In the genomic region with DNA sequence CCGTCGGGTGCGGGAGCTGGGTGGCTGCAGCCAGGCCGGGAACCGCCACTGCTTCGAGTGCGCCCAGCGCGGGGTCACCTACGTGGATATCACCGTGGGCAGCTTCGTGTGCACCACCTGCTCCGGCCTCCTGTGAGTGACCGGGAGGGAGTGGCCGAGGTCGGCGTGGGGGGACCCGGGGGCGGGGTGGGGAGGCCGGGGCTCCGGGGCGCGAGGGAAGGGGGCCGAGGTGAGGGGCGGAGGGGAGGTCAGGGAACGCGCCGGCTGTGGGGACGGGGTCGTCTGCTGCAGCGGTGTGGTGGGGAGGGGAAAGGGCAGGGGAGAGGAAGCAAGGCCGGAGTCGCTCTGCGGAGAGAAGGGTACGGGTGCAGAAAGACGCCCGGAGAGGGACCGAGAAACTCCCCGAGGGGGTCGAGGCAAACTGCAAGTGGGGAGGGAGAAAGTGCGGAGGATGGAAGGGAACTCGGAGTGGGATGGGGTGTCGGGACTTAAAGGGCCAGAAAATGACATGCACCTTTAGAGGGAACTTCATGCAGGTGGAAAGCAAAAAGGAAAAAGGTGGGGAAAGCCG, we compare ENCODE assay signal across 8 cellular contexts. TPM values are rescaled to one million over a fixed set of nuclear protein-coding genes. Genes with fewer than 3 reads are reported as not detected.
DNase-seq lines count a peak whose midpoint lies in the region; TF ChIP-seq lines count a peak whose summit lies in the region.

No MANE protein-coding gene starts in this region.

- intact Hi-C loops in A673 (cut with micrococcal nuclease; ENCODE audit: unreplicated experiment) (loop anchor here (2.0 kb wide), 1 partner anchor 61 kb away; the partner anchor contains the start of gene TSC22D4), MCF 10A (cut with micrococcal nuclease) (no loop called here)

- no peaks in the 10 kb centered on the region for H3K36me3 ChIP-seq in A673 (ENCODE audit: insufficient read depth, low read length, poor library complexity, severe bottlenecking)
- no peaks in the 10 kb centered on the region for H3K36me3 ChIP-seq in HUES48 (ENCODE audit: control insufficient read depth, insufficient read depth, low read length)

- peaks cover 34% of the 10 kb centered on the region for H3K4me1 Mint-ChIP-seq in MCF 10A (ENCODE audit: insufficient read depth, unreplicated experiment)

- H3K4me3 ChIP-seq in A673 (ENCODE audit: low read depth, low read length, poor library complexity, severe bottlenecking) (peak overlapping the region; percentile 59), HUES48 (ENCODE audit: low read depth, low read length) (peak overlapping the region; percentile 79), mononuclear cell (ENCODE audit: low read length) (peak overlapping the region; percentile 57)

- POLR2A ChIA-PET in A673 (lab: Charles Lee; ENCODE audit: low non-redundant PET) (no interaction called here), MCF 10A (lab: Yijun Ruan, JAX) (interaction anchor here (0.5 to 2.6 kb wide), 18 partner anchors 10 to 555 kb away, joined by 3 to 20 read pairs (median 5); partner anchors contain the start of genes FBXO24, LRCH4, POP7 and TSC22D4)

- H3K27ac ChIP-seq in A673 (ENCODE audit: low read depth, low read length, poor library complexity, severe bottlenecking) (peak overlapping the region; percentile 43), HUES48 (ENCODE audit: low read depth, low read length) (peak overlapping the region; percentile 47)

- H3K4me1 ChIP-seq in A673 (ENCODE audit: insufficient read depth, low read length, poor library complexity, severe bottlenecking) (peaks cover 3% of the 10 kb centered on the region), HUES48 (ENCODE audit: control insufficient read depth, insufficient read depth, low read length) (peaks cover 36% of the 10 kb centered on the region), mononuclear cell (ENCODE audit: insufficient read depth, low read length) (peaks cover 33% of the 10 kb centered on the region)

- H3K27ac Mint-ChIP-seq in MCF 10A (ENCODE audit: low read depth, unreplicated experiment), result peak overlapping the region; percentile 36

- no peaks in the 10 kb centered on the region for H3K27me3 Mint-ChIP-seq in MCF 10A (ENCODE audit: insufficient read depth, unreplicated experiment)

- no peak for TF ChIP-seq CTCF in A673 (conservative IDR thresholded peaks at IDR 0.05; ENCODE audit: low read depth, low read length)
- TF ChIP-seq CTCF in MCF 10A (IDR thresholded peaks at IDR 0.05; ENCODE audit: unreplicated experiment), result no peak

- H3K36me3 Mint-ChIP-seq in MCF 10A (ENCODE audit: insufficient read depth, unreplicated experiment), result no peaks in the 10 kb centered on the region

- BruUV-seq in A673 (replicated peaks; lab: Mats Ljungman, UMichigan) (no TSS peak), MCF 10A (replicated peaks; lab: Mats Ljungman, UMichigan) (no TSS peak)

- H3K9me3 Mint-ChIP-seq in MCF 10A (ENCODE audit: unreplicated experiment), result no peaks in the 10 kb centered on the region

- no peak for DNase-seq in A673 (ENCODE audit: low spot score)
- DNase-seq in MCF 10A (ENCODE audit: unreplicated experiment), result no peak
- no peak for DNase-seq in UCSD-AML1 (lab: John Stamatoyannopoulos, UW; ENCODE audit: unreplicated experiment)
- DNase-seq in NCI-H1048 (lab: John Stamatoyannopoulos, UW), result no peak
- no peak for DNase-seq in NCI-H446 (lab: John Stamatoyannopoulos, UW)
- DNase-seq in activated CD8-positive, alpha-beta memory T cell treated with anti-CD3 and anti-CD28 coated beads, Interleukin-2, amount 50 U/mL, for 48 hours, result no peak

- H3K9me3 ChIP-seq in A673 (ENCODE audit: low read depth, low read length, poor library complexity, severe bottlenecking), result no peaks in the 10 kb centered on the region
- H3K9me3 ChIP-seq in HUES48 (ENCODE audit: control insufficient read depth, insufficient read depth, low read length), result no peaks in the 10 kb centered on the region
- H3K9me3 ChIP-seq in mononuclear cell (ENCODE audit: low read depth, low read length), result no peaks in the 10 kb centered on the region

- H3K27me3 ChIP-seq in A673 (replicated peaks; ENCODE audit: insufficient read depth, low read depth, low read length, poor library complexity) (no peaks in the 10 kb centered on the region), HUES48 (ENCODE audit: control insufficient read depth, insufficient read depth, low read length) (peaks cover 9% of the 10 kb centered on the region), mononuclear cell (ENCODE audit: insufficient read depth, low read length) (no peaks in the 10 kb centered on the region)

- CTCF ChIA-PET in A673 (lab: Charles Lee), result no interaction called here
- CTCF ChIA-PET in MCF 10A (lab: Yijun Ruan, JAX), result interaction anchor here (0.6 to 1.0 kb wide), 3 partner anchors 8 to 164 kb away, joined by 3 read pairs; no protein-coding TSS in a partner anchor

- H3K4me3 Mint-ChIP-seq in MCF 10A (ENCODE audit: unreplicated experiment), result peak overlapping the region; percentile 81

- no peak overlapping the region for H3K9ac ChIP-seq in HUES48 (ENCODE audit: low read depth, low read length)

RNA-seq across cellular contexts. Expression of gene AGFG2, which starts 0.5 kb away (rescaled TPM):
- 12.8 and 15.3 TPM in 2 replicates for total RNA-seq in A673 (2021)
- 8.4 and 11.9 TPM in 2 replicates for total RNA-seq in MCF 10A (2022)
- total RNA-seq in mononuclear cell, result 3.4 TPM

RNA-seq across cellular contexts. Expression of gene SAP25, which starts 34.2 kb away (rescaled TPM):
- total RNA-seq in A673 (2021) (1.7 and 2.8 TPM in 2 replicates), MCF 10A (2022) (1.2 and 2.9 TPM in 2 replicates), mononuclear cell (1.8 TPM)

RNA-seq across cellular contexts. Expression of gene LRCH4, which starts 46.4 kb away (rescaled TPM):
- total RNA-seq in A673 (2021), result 42.4 and 50.4 TPM in 2 replicates
- total RNA-seq in MCF 10A (2022), result 21.4 and 22.3 TPM in 2 replicates
- 153 TPM for total RNA-seq in mononuclear cell

RNA-seq across cellular contexts. Expression of gene FBXO24, which starts 46.6 kb away (rescaled TPM):
- total RNA-seq in A673 (2021) (0.44 and 0.75 TPM in 2 replicates), MCF 10A (2022) (0.37 and 1.1 TPM in 2 replicates), mononuclear cell (0.21 TPM)

RNA-seq across cellular contexts. Expression of gene NYAP1, which starts 55.8 kb away (rescaled TPM):
- total RNA-seq in A673 (2021), result 1.3 and 3.2 TPM in 2 replicates
- 0.21 TPM in 1 of 2 replicates, not detected in the other for total RNA-seq in MCF 10A (2022)
- 0.10 TPM for total RNA-seq in mononuclear cell
